15 cellular contexts compared by ENCODE assay signal in genomic region chr10:125980521-125980920, GRCh38.
DNase-seq lines count a peak whose midpoint lies in the region; ATAC-seq and TF ChIP-seq lines count a peak whose summit lies in the region.
"Had no signal": no experiment of that assay in that cellular context is flagged by ENCODE, and none has a peak within 500 bp of the region (broad histone marks: within the 10 kb centered on the region; RNA-seq: fewer than 3 reads in every experiment).

No MANE protein-coding gene starts in this region.

- TF ChIP-seq EP300 in SK-N-SH (IDR thresholded peaks at IDR 0.05; ENCODE audit: borderline replicate concordance in 1 of 2, low read depth in 1 of 2, low read length in 1 of 2), result no peak

- H3K4me1 ChIP-seq in SK-N-SH (ENCODE audit: control insufficient read depth in 1 of 2, insufficient read depth in 2 of 2, low read depth in 1 of 2, low read length in 1 of 2), result peaks cover 0 to 7% of the 10 kb centered on the region in 2 experiments; a peak in 3 of 4 replicates
- peaks cover 22% of the 10 kb centered on the region for H3K4me1 ChIP-seq in neural progenitor cell

- H3K36me3 Mint-ChIP-seq in neural crest cell (ENCODE audit: low read depth) (no peaks in the 10 kb centered on the region), neural progenitor cell (no peaks in the 10 kb centered on the region), immature natural killer cell (no peaks in the 10 kb centered on the region)
- no peaks in the 10 kb centered on the region for H3K36me3 Mint-ChIP-seq in activated CD8-positive, alpha-beta T cell treated with anti-CD3 and anti-CD28 coated beads for 36 hours (ENCODE audit: low read depth)
- H3K36me3 Mint-ChIP-seq: CD4-positive, CD25-positive, alpha-beta regulatory T cell had no signal

- no peak for ATAC-seq in SK-N-SH treated with all-trans-retinoic acid at 6 μM for 48 hours
- ATAC-seq in activated CD8-positive, alpha-beta T cell treated with anti-CD3 and anti-CD28 coated beads for 36 hours, result no peak
- ATAC-seq: GM23338 had no signal

- H4K20me1 ChIP-seq in SK-N-SH (ENCODE audit: insufficient read depth), result no peaks in the 10 kb centered on the region
- no peaks in the 10 kb centered on the region for H4K20me1 ChIP-seq in neural progenitor cell (ENCODE audit: low read depth)
- H4K20me1 ChIP-seq: BLaER1 treated with 17β-estradiol and CSF1 and Interleukin-3, amounts not matched to agents 10 nM and 100 nM had no signal

- H3K4me2 ChIP-seq in SK-N-SH (no peak overlapping the region), neural progenitor cell (no peak overlapping the region)
- H3K4me2 ChIP-seq: BLaER1 treated with 17β-estradiol and CSF1 and Interleukin-3, amounts not matched to agents 10 nM and 100 nM; GM23338 had no signal

- no peaks in the 10 kb centered on the region for H3K27me3 Mint-ChIP-seq in neural crest cell (ENCODE audit: low read depth)
- peaks cover 2% of the 10 kb centered on the region for H3K27me3 Mint-ChIP-seq in neural progenitor cell (ENCODE audit: insufficient read depth, low read depth)
- H3K27me3 Mint-ChIP-seq in immature natural killer cell (ENCODE audit: low read depth in 3 of 3), result peaks cover 0 to 5% (median 5%) of the 10 kb centered on the region in 3 donors
- H3K27me3 Mint-ChIP-seq in activated CD8-positive, alpha-beta T cell treated with anti-CD3 and anti-CD28 coated beads for 36 hours, result peaks cover 6% of the 10 kb centered on the region

- H3K4me3 ChIP-seq in SK-N-SH (ENCODE audit: low read depth in 2 of 2, low read length in 1 of 2) (no peak overlapping the region), neural progenitor cell (no peak overlapping the region)
- H3K4me3 ChIP-seq: BLaER1 treated with 17β-estradiol and CSF1 and Interleukin-3, amounts not matched to agents 10 nM and 100 nM; GM23338 had no signal

- POLR2A ChIA-PET in SK-N-SH (lab: Yijun Ruan, JAX), result no interaction called here
- POLR2A ChIA-PET in activated CD8-positive, alpha-beta T cell treated with anti-CD3 and anti-CD28 coated beads for 36 hours (lab: Charles Lee), result no interaction called here

- H3K27ac Mint-ChIP-seq in neural crest cell (ENCODE audit: unreplicated experiment) (peak overlapping the region; percentile 58), neural progenitor cell (no peak overlapping the region), immature natural killer cell (no peak overlapping the region)
- no peak overlapping the region for H3K27ac Mint-ChIP-seq in activated CD8-positive, alpha-beta T cell treated with anti-CD3 and anti-CD28 coated beads for 36 hours
- H3K27ac Mint-ChIP-seq: CD4-positive, CD25-positive, alpha-beta regulatory T cell; GM23338 had no signal

- H3K4me3 Mint-ChIP-seq in neural crest cell, result no peak overlapping the region
- no peak overlapping the region for H3K4me3 Mint-ChIP-seq in neural progenitor cell
- no peak overlapping the region for H3K4me3 Mint-ChIP-seq in immature natural killer cell
- no peak overlapping the region for H3K4me3 Mint-ChIP-seq in activated CD8-positive, alpha-beta T cell treated with anti-CD3 and anti-CD28 coated beads for 36 hours
- H3K4me3 Mint-ChIP-seq: CD4-positive, CD25-positive, alpha-beta regulatory T cell; GM23338 had no signal

- H3K27ac ChIP-seq in SK-N-SH (ENCODE audit: low read depth in 2 of 2, low read length in 1 of 2) (no peak overlapping the region), neural progenitor cell (no peak overlapping the region)
- H3K27ac ChIP-seq: BLaER1 treated with 17β-estradiol and CSF1 and Interleukin-3, amounts not matched to agents 10 nM and 100 nM; HL-60 had no signal

- intact Hi-C loops in activated CD8-positive, alpha-beta T cell treated with anti-CD3 and anti-CD28 coated beads for 36 hours (cut with micrococcal nuclease), result loop anchor here (5.0 kb wide), 2 partner anchors 407 to 522 kb away; partner anchors contain the start of gene ADAM12

- no peaks in the 10 kb centered on the region for H3K9me3 Mint-ChIP-seq in neural crest cell
- H3K9me3 Mint-ChIP-seq in neural progenitor cell, result no peaks in the 10 kb centered on the region
- H3K9me3 Mint-ChIP-seq in immature natural killer cell, result no peaks in the 10 kb centered on the region
- no peaks in the 10 kb centered on the region for H3K9me3 Mint-ChIP-seq in activated CD8-positive, alpha-beta T cell treated with anti-CD3 and anti-CD28 coated beads for 36 hours
- H3K9me3 Mint-ChIP-seq: GM23338 had no signal

- no peak for TF ChIP-seq CTCF in SK-N-SH (IDR thresholded peaks at IDR 0.05)
- no peak for TF ChIP-seq CTCF in neural crest cell (conservative IDR thresholded peaks at IDR 0.05)
- TF ChIP-seq CTCF in neural progenitor cell (IDR thresholded peaks at IDR 0.05), result no peak
- TF ChIP-seq CTCF in activated CD8-positive, alpha-beta T cell treated with anti-CD3 and anti-CD28 coated beads for 36 hours (IDR thresholded peaks at IDR 0.05), result no peak

- CTCF ChIA-PET in SK-N-SH (lab: Yijun Ruan, JAX), result interaction anchor here (0.8 to 3.2 kb wide), 7 partner anchors 10 to 532 kb away, joined by 3 to 19 read pairs (median 3); partner anchors contain the start of gene ADAM12
- CTCF ChIA-PET in activated CD8-positive, alpha-beta T cell treated with anti-CD3 and anti-CD28 coated beads for 36 hours (lab: Charles Lee), result interaction anchor here (0.8 kb wide), 1 partner anchor 13 kb away, joined by 3 read pairs; no protein-coding TSS in a partner anchor

- H3K4me1 Mint-ChIP-seq in neural crest cell (peaks cover 32% of the 10 kb centered on the region), neural progenitor cell (peaks cover 24% of the 10 kb centered on the region), immature natural killer cell (peaks cover 29 to 31% of the 10 kb centered on the region in 2 donors)
- no peaks in the 10 kb centered on the region for H3K4me1 Mint-ChIP-seq in activated CD8-positive, alpha-beta T cell treated with anti-CD3 and anti-CD28 coated beads for 36 hours (ENCODE audit: low read depth)

- no peaks in the 10 kb centered on the region for H3K9me3 ChIP-seq in SK-N-SH
- no peaks in the 10 kb centered on the region for H3K9me3 ChIP-seq in neural progenitor cell (ENCODE audit: low read depth)
- H3K9me3 ChIP-seq: BLaER1 treated with 17β-estradiol and CSF1 and Interleukin-3, amounts not matched to agents 10 nM and 100 nM had no signal

- DNase-seq in SK-N-SH, result no peak
- DNase-seq in kidney tubule cell (ENCODE audit: low spot score), result peak; percentile 16
- DNase-seq in neural crest cell (ENCODE audit: low read depth, low spot score), result no peak
- DNase-seq in neural progenitor cell (ENCODE audit: low spot score), result no peak
- no peak for DNase-seq in immature natural killer cell
- DNase-seq in activated CD8-positive, alpha-beta T cell treated with anti-CD3 and anti-CD28 coated beads for 36 hours, result no peak
- DNase-seq in stimulated activated naive CD4-positive, alpha-beta T cell treated with Interleukin-2 at 50 U/mL for 16 hours (lab: John Stamatoyannopoulos, UW), result no peak
- DNase-seq: 8988T; CD4-positive, CD25-positive, alpha-beta regulatory T cell; DMS79; H7 had no signal

- H3K79me2 ChIP-seq in SK-N-SH (ENCODE audit: insufficient read depth) (no peaks in the 10 kb centered on the region), neural progenitor cell (ENCODE audit: low read depth) (no peaks in the 10 kb centered on the region)

- no peaks in the 10 kb centered on the region for H3K36me3 ChIP-seq in SK-N-SH (replicated peaks in 1 of 2; ENCODE audit: control insufficient read depth in 1 of 2, insufficient read depth in 2 of 2, low read length in 1 of 2)
- H3K36me3 ChIP-seq in neural progenitor cell, result no peaks in the 10 kb centered on the region
- H3K36me3 ChIP-seq: BLaER1 treated with 17β-estradiol and CSF1 and Interleukin-3, amounts not matched to agents 10 nM and 100 nM had no signal

- no peaks in the 10 kb centered on the region for H3K9me2 ChIP-seq in SK-N-SH

- no peak overlapping the region for H3K9ac ChIP-seq in SK-N-SH
- H3K9ac ChIP-seq in neural progenitor cell, result no peak overlapping the region
- H3K9ac ChIP-seq: BLaER1 treated with 17β-estradiol and CSF1 and Interleukin-3, amounts not matched to agents 10 nM and 100 nM had no signal

- 78% methylated on average over 6 of the region's 6 CpGs for WGBS in SK-N-SH (ENCODE audit: low lambda C conversion rate)

- no peaks in the 10 kb centered on the region for H3K27me3 ChIP-seq in SK-N-SH (ENCODE audit: insufficient read depth)
- no peaks in the 10 kb centered on the region for H3K27me3 ChIP-seq in neural progenitor cell
- H3K27me3 ChIP-seq: BLaER1 treated with 17β-estradiol and CSF1 and Interleukin-3, amounts not matched to agents 10 nM and 100 nM had no signal

- no peaks in the 10 kb centered on the region for H3F3A ChIP-seq in SK-N-SH (replicated peaks; ENCODE audit: insufficient read depth)
- peaks cover 13% of the 10 kb centered on the region for H3F3A ChIP-seq in neural progenitor cell (ENCODE audit: low read depth)

- no peak overlapping the region for H2AFZ ChIP-seq in SK-N-SH (ENCODE audit: low read depth)
- no peak overlapping the region for H2AFZ ChIP-seq in neural progenitor cell (replicated peaks)
- H2AFZ ChIP-seq: GM23338 had no signal

- TF ChIP-seq RAD21 in SK-N-SH (IDR thresholded peaks at IDR 0.05; ENCODE audit: low read length), result no peak

TF ChIP-seq in SK-N-SH treated with all-trans-retinoic acid at 6 μM for 48 hours, 23 proteins besides CTCF, POLR2A, EP300 and RAD21 (continues in another document):
- no peak for TF ChIP-seq ZNF70 (CRISPR knock-in tag; IDR thresholded peaks at IDR 0.05)
- TF ChIP-seq ZC3H10 (CRISPR knock-in tag; IDR thresholded peaks at IDR 0.05), result 0 out of 2 replicates have a peak, but pooled peaks have one; percentile 13

TF ChIP-seq in SK-N-SH, 30 proteins besides CTCF, POLR2A, EP300 and RAD21:
- TF ChIP-seq YY1 (IDR thresholded peaks at IDR 0.05; ENCODE audit: low read depth), result no peak
- TF ChIP-seq MXI1 (IDR thresholded peaks at IDR 0.05; ENCODE audit: low read depth, low read length), result no peak
- no peak for TF ChIP-seq POLR2AphosphoS5 (IDR thresholded peaks at IDR 0.05; ENCODE audit: low read depth, low read length)
- TF ChIP-seq RCOR1 (IDR thresholded peaks at IDR 0.05; ENCODE audit: low read length), result no peak
- TF ChIP-seq MAX (IDR thresholded peaks at IDR 0.05; ENCODE audit: low read depth), result no peak
- no peak for TF ChIP-seq RXRA (IDR thresholded peaks at IDR 0.05; ENCODE audit: borderline replicate concordance, low read depth)
TF ChIP-seq in SK-N-SH: peak in this region for 0.
